ENCODE assay signal across 9 cellular contexts in the genomic region with DNA sequence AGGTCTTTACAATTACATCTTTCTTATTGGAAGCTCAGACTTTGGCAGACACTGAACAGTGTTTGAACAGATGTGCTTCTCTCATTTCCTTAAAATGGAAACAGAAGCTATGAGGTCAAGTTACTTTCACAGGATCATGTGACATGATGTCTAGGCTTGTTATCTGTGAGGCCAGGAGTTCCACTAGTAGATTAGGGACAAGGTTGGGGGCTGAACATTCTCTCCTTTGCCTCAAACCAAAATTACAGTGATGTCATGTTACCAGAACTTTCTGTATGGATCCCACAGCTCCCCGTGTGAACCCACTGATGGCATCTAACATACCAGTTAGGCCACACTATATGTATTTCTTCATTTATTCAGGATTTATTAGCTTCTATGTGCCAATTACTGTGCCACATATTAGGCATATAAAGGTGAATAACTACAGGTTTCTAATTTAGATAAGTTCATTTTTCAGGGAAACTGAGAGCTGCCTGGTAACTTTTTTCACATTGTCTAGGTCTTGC. TPM values are rescaled to one million over a fixed set of nuclear protein-coding genes. Genes with fewer than 3 reads are reported as not detected.
DNase-seq lines count a peak whose midpoint lies in the region; ATAC-seq lines count a peak whose summit lies in the region.
"Had no signal": no experiment of that assay in that cellular context is flagged by ENCODE, and none has a peak within 500 bp of the region (broad histone marks: within the 10 kb centered on the region; RNA-seq: fewer than 3 reads in every experiment).

No MANE protein-coding gene starts in this region.

- CTCF ChIA-PET in activated CD4-positive, alpha-beta T cell treated with anti-CD3 and anti-CD28 coated beads, Interleukin-2, amount 10 ng/mL, durations not matched to agents 7 days and 5 days (lab: Charles Lee): interaction anchor here (1.5 kb wide), 1 partner anchor 391 kb away, joined by 4 read pairs; no protein-coding TSS in a partner anchor

- no peaks in the 10 kb centered on the region for H3K36me3 Mint-ChIP-seq in activated CD4-positive, alpha-beta T cell treated with anti-CD3 and anti-CD28 coated beads, Interleukin-2, amount 10 ng/mL, durations not matched to agents 7 days and 5 days (ENCODE audit: low read depth)
- H3K36me3 Mint-ChIP-seq: neural progenitor cell had no signal

- H3K9me3 Mint-ChIP-seq in activated CD4-positive, alpha-beta T cell treated with anti-CD3 and anti-CD28 coated beads, Interleukin-2, amount 10 ng/mL, durations not matched to agents 7 days and 5 days: no peaks in the 10 kb centered on the region

- no peak overlapping the region for H3K27ac Mint-ChIP-seq in activated CD4-positive, alpha-beta T cell treated with anti-CD3 and anti-CD28 coated beads, Interleukin-2, amount 10 ng/mL, durations not matched to agents 7 days and 5 days
- H3K27ac Mint-ChIP-seq: neural progenitor cell had no signal

- POLR2A ChIA-PET in activated CD4-positive, alpha-beta T cell treated with anti-CD3 and anti-CD28 coated beads, Interleukin-2, amount 10 ng/mL, durations not matched to agents 7 days and 5 days (lab: Charles Lee): no interaction called here

- no peak overlapping the region for H3K4me3 Mint-ChIP-seq in activated CD4-positive, alpha-beta T cell treated with anti-CD3 and anti-CD28 coated beads, Interleukin-2, amount 10 ng/mL, durations not matched to agents 7 days and 5 days
- H3K4me3 Mint-ChIP-seq: neural progenitor cell had no signal

- H3K4me3 ChIP-seq in H7 (ENCODE audit: insufficient read depth, low read depth, low read length): no peak overlapping the region
- H3K4me3 ChIP-seq: neural progenitor cell had no signal

- no peaks in the 10 kb centered on the region for H3K4me1 Mint-ChIP-seq in activated CD4-positive, alpha-beta T cell treated with anti-CD3 and anti-CD28 coated beads, Interleukin-2, amount 10 ng/mL, durations not matched to agents 7 days and 5 days

- no peaks in the 10 kb centered on the region; the same call in 1 of the 2 replicates for H3K27me3 ChIP-seq in H7 (ENCODE audit: control insufficient read depth, insufficient read depth, low read length)

- peaks cover 15% of the 10 kb centered on the region for H3K27me3 Mint-ChIP-seq in activated CD4-positive, alpha-beta T cell treated with anti-CD3 and anti-CD28 coated beads, Interleukin-2, amount 10 ng/mL, durations not matched to agents 7 days and 5 days

- peak; percentile 100 for ATAC-seq in GM18909 (IDR thresholded peaks at IDR 0.05; ENCODE audit: poor library complexity, unreplicated experiment)
- peak; percentile 100 for ATAC-seq in HG02884 (IDR thresholded peaks at IDR 0.05; ENCODE audit: unreplicated experiment)

- H3K36me3 ChIP-seq in H7 (replicated peaks; ENCODE audit: control insufficient read depth, insufficient read depth, low read length): no peaks in the 10 kb centered on the region
- H3K36me3 ChIP-seq: neural progenitor cell had no signal

- DNase-seq in NCI-H2171 (lab: John Stamatoyannopoulos, UW) (peak; percentile 84), iris pigment epithelial cell (ENCODE audit: low read depth) (peak; percentile 29), H7 (no peak), KG1 (lab: John Stamatoyannopoulos, UW) (no peak), NCI-H1930 (lab: John Stamatoyannopoulos, UW) (no peak)
- no peak for DNase-seq in activated CD4-positive, alpha-beta T cell treated with anti-CD3 and anti-CD28 coated beads, Interleukin-2, amount 10 ng/mL, durations not matched to agents 7 days and 5 days

RNA-seq across cellular contexts. Expression of a gene that starts 6.0 kb away (rescaled TPM):
- total RNA-seq in H7 (2014; rRNA removed; shearing (Covaris generic)): 0.18 and 0.42 TPM in 2 replicates
- total RNA-seq in activated CD4-positive, alpha-beta T cell treated with anti-CD3 and anti-CD28 coated beads, Interleukin-2, amount 10 ng/mL, durations not matched to agents 7 days and 5 days: not detected

RNA-seq across cellular contexts. Expression of a gene that starts 42.8 kb away (rescaled TPM):
- not detected in 2 replicates for total RNA-seq in H7 (2014; rRNA removed; shearing (Covaris generic))
- total RNA-seq in activated CD4-positive, alpha-beta T cell treated with anti-CD3 and anti-CD28 coated beads, Interleukin-2, amount 10 ng/mL, durations not matched to agents 7 days and 5 days: not detected

Comparison
In these comparisons a context has a peak if more than half of its experiments do, and no peak if none do; other contexts are left out.
1. DNase-seq: peak in NCI-H2171 (single experiment) and iris pigment epithelial cell (single experiment); none in H7 (single experiment), KG1 (single experiment), activated CD4-positive, alpha-beta T cell treated with anti-CD3 and anti-CD28 coated beads, Interleukin-2, amount 10 ng/mL, durations not matched to agents 7 days and 5 days (single experiment) and NCI-H1930 (0 of 2).